Comparison of ENCODE assay signal across 1 cellular context in the genomic region with DNA sequence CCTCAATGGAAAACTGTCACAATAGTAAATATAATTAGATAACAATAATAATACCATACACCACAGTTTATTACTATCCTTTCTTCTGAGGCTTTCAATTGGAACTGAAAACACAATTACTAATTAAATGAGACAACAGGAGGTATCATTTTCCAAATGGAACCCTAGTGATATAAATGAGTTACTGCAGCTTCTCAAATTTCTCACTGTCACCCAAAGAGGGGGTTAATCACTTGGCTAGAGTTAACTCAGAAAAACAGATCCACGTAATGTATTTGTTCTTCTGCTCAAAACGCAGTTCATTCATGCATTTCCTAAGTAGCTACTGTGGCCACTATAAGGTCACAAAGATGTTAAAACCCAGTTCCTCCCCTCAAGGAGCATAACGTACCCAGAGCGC.
TF ChIP-seq lines count a peak whose summit lies in the region.

No MANE protein-coding gene starts in this region.

TF ChIP-seq in IMR-90, 13 proteins besides CTCF, POLR2A, EP300 and RAD21 (continued from another document):
- TF ChIP-seq, protein P1, sequence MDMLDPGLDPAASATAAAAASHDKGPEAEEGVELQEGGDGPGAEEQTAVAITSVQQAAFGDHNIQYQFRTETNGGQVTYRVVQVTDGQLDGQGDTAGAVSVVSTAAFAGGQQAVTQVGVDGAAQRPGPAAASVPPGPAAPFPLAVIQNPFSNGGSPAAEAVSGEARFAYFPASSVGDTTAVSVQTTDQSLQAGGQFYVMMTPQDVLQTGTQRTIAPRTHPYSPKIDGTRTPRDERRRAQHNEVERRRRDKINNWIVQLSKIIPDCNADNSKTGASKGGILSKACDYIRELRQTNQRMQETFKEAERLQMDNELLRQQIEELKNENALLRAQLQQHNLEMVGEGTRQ (IDR thresholded peaks at IDR 0.05; ENCODE audit: low read depth, low read length): no peak
TF ChIP-seq in IMR-90: peak in this region for 0.
